ENCODE assay signal across 1 cellular context in the genomic region with DNA sequence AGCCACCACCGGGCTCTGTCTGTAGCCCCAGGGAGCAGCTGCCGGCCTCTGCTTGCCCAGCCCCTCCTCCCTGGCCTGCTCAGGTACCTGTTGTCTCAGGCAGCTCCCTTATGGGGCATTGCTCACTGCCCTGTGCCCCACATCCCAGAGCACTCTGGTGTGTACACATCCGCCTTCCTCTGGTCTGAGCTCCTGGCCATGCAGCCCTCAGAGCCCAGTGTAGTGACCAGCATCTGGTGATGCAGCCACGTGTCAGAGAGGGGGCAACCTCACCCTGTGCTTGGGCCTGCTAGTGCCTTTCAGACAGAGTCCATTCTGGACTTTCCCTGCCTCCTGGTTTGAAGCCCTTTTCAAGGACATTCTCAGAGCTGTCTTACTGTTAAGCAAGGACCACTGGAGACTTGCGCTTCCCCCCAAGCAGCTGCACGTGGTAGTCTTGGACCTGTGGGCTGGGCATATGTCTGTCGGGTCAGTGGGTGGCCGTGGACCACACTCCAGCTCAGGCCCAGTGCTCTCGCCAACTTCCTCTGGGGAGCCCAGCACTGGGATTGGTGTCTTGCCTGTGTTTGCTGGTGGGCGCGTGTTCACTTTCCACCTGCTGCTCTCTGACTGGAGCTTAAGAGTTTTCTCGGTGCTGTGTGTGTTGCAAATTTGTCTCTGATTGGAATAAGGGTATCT.
TF ChIP-seq lines count a peak whose summit lies in the region.

No MANE protein-coding gene starts in this region.

TF ChIP-seq in GM23338, 12 proteins besides CTCF, POLR2A, EP300 and RAD21 (continued from another document):
- TF ChIP-seq, protein P1, sequence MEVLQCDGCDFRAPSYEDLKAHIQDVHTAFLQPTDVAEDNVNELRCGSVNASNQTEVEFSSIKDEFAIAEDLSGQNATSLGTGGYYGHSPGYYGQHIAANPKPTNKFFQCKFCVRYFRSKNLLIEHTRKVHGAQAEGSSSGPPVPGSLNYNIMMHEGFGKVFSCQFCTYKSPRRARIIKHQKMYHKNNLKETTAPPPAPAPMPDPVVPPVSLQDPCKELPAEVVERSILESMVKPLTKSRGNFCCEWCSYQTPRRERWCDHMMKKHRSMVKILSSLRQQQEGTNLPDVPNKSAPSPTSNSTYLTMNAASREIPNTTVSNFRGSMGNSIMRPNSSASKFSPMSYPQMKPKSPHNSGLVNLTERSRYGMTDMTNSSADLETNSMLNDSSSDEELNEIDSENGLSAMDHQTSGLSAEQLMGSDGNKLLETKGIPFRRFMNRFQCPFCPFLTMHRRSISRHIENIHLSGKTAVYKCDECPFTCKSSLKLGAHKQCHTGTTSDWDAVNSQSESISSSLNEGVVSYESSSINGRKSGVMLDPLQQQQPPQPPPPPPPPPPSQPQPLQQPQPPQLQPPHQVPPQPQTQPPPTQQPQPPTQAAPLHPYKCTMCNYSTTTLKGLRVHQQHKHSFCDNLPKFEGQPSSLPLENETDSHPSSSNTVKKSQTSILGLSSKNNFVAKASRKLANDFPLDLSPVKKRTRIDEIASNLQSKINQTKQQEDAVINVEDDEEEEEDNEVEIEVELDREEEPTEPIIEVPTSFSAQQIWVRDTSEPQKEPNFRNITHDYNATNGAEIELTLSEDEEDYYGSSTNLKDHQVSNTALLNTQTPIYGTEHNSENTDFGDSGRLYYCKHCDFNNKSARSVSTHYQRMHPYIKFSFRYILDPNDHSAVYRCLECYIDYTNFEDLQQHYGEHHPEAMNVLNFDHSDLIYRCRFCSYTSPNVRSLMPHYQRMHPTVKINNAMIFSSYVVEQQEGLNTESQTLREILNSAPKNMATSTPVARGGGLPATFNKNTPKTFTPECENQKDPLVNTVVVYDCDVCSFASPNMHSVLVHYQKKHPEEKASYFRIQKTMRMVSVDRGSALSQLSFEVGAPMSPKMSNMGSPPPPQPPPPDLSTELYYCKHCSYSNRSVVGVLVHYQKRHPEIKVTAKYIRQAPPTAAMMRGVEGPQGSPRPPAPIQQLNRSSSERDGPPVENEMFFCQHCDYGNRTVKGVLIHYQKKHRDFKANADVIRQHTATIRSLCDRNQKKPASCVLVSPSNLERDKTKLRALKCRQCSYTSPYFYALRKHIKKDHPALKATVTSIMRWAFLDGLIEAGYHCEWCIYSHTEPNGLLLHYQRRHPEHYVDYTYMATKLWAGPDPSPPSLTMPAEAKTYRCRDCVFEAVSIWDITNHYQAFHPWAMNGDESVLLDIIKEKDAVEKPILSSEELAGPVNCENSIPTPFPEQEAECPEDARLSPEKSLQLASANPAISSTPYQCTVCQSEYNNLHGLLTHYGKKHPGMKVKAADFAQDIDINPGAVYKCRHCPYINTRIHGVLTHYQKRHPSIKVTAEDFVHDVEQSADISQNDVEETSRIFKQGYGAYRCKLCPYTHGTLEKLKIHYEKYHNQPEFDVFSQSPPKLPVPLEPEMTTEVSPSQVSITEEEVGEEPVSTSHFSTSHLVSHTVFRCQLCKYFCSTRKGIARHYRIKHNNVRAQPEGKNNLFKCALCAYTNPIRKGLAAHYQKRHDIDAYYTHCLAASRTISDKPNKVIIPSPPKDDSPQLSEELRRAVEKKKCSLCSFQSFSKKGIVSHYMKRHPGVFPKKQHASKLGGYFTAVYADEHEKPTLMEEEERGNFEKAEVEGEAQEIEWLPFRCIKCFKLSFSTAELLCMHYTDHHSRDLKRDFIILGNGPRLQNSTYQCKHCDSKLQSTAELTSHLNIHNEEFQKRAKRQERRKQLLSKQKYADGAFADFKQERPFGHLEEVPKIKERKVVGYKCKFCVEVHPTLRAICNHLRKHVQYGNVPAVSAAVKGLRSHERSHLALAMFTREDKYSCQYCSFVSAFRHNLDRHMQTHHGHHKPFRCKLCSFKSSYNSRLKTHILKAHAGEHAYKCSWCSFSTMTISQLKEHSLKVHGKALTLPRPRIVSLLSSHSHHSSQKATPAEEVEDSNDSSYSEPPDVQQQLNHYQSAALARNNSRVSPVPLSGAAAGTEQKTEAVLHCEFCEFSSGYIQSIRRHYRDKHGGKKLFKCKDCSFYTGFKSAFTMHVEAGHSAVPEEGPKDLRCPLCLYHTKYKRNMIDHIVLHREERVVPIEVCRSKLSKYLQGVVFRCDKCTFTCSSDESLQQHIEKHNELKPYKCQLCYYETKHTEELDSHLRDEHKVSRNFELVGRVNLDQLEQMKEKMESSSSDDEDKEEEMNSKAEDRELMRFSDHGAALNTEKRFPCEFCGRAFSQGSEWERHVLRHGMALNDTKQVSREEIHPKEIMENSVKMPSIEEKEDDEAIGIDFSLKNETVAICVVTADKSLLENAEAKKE (CRISPR knock-in tag; IDR thresholded peaks at IDR 0.05), result no peak
